30 cellular contexts compared by ENCODE assay signal in genomic region chr3:143576568-143577270, GRCh38.
"Had no signal": no experiment of that assay in that cellular context is flagged by ENCODE, and none has a peak within 500 bp of the region (broad histone marks: within the 10 kb centered on the region; RNA-seq: fewer than 3 reads in every experiment).

No MANE protein-coding gene starts in this region.

- ATAC-seq: activated CD4-positive, alpha-beta T cell treated with anti-CD3 and anti-CD28 coated beads for 36 hours; activated CD8-positive, alpha-beta memory T cell treated with anti-CD3 and anti-CD28 coated beads, Interleukin-2, amount 10 ng/mL, durations not matched to agents 7 days and 5 days; activated CD8-positive, alpha-beta T cell treated with anti-CD3 and anti-CD28 coated beads, Interleukin-2, amount 10 ng/mL, durations not matched to agents 7 days and 5 days; activated naive CD8-positive, alpha-beta T cell treated with anti-CD3 and anti-CD28 coated beads, Interleukin-2, amount 50 U/mL, for 24 hours; body of pancreas; esophagus mucosa; T-helper 17 cell had no signal

- H3K27ac ChIP-seq: adrenal gland, body of pancreas, colonic mucosa had no signal

- DNase-seq: activated CD4-positive, alpha-beta memory T cell treated with anti-CD3 and anti-CD28 coated beads for 36 hours; activated CD4-positive, alpha-beta T cell treated with anti-CD3 and anti-CD28 coated beads for 36 hours; activated CD4-positive, alpha-beta T cell treated with anti-CD3 and anti-CD28 coated beads, Interleukin-2, amount 10 ng/mL, durations not matched to agents 24 days and 14 days; activated CD4-positive, CD25-positive, alpha-beta regulatory T cell; activated CD4-positive, CD25-positive, alpha-beta regulatory T cell treated with anti-CD3 and anti-CD28 coated beads, Interleukin-2, amount 50 U/mL, for 72 hours; activated CD8-positive, alpha-beta memory T cell treated with anti-CD3 and anti-CD28 coated beads, Interleukin-2, amount 10 ng/mL, durations not matched to agents 7 days and 5 days; activated CD8-positive, alpha-beta memory T cell treated with anti-CD3 and anti-CD28 coated beads, Interleukin-2, amount 50 U/mL, for 4 hours; activated CD8-positive, alpha-beta T cell treated with anti-CD3 and anti-CD28 coated beads, Interleukin-2, amount 10 ng/mL, durations not matched to agents 7 days and 5 days; activated effector memory CD4-positive, alpha-beta T cell treated with anti-CD3 and anti-CD28 coated beads, Interleukin-2, amount 50 U/mL, for 16 hours; activated naive CD4-positive, alpha-beta T cell treated with anti-CD3 and anti-CD28 coated beads for 36 hours; activated naive CD8-positive, alpha-beta T cell treated with anti-CD3 and anti-CD28 coated beads for 36 hours; activated naive CD8-positive, alpha-beta T cell treated with anti-CD3 and anti-CD28 coated beads, Interleukin-2, amount 50 U/mL, for 24 hours; activated T-cell treated with anti-CD3 and anti-CD28 coated beads, Interleukin-2, amount 50 U/mL, for 1 hour; activated T-cell treated with anti-CD3 and anti-CD28 coated beads, Interleukin-2, amount 50 U/mL, for 48 hours; adrenal gland; amygdala; aorta; body of pancreas; caudate nucleus; cerebellar nuclear complex; colonic mucosa; effector CD8-positive, alpha-beta T cell; foreskin fibroblast; head of caudate nucleus; T-helper 1 cell; T-helper 17 cell; T1000 had no signal

- FAIRE-seq: endometrium, frontal cortex had no signal
